ENCODE assay signal across 19 cellular contexts in genomic region chr21:42855143-42855936, GRCh38. TPM values are rescaled to one million over a fixed set of nuclear protein-coding genes. Genes with fewer than 3 reads are reported as not detected.
DNase-seq lines count a peak whose midpoint lies in the region; ATAC-seq and TF ChIP-seq lines count a peak whose summit lies in the region.
"Had no signal": no experiment of that assay in that cellular context is flagged by ENCODE, and none has a peak within 500 bp of the region (broad histone marks: within the 10 kb centered on the region; RNA-seq: fewer than 3 reads in every experiment).

No MANE protein-coding gene starts in this region.

- H3K4me3 Mint-ChIP-seq in stimulated activated naive B cell treated with anti-CD40 and anti-IgM and Interleukin-4, amounts not matched to agents 10 μg/mL and 1 μg/mL and 100 μg/mL, for 72 hours: no peak overlapping the region
- H3K4me3 Mint-ChIP-seq in activated CD8-positive, alpha-beta T cell treated with anti-CD3 and anti-CD28 coated beads for 36 hours: no peak overlapping the region
- H3K4me3 Mint-ChIP-seq: CD8-positive, alpha-beta T cell had no signal

- peak; percentile 67 for DNase-seq in DMS79 (lab: John Stamatoyannopoulos, UW)
- DNase-seq in RWPE1 (ENCODE audit: low spot score): no peak
- DNase-seq in left lung: peak; percentile 80 to 81
- DNase-seq in stimulated activated naive B cell treated with anti-CD40 and anti-IgM and Interleukin-4, amounts not matched to agents 10 μg/mL and 1 μg/mL and 100 μg/mL, for 72 hours: no peak
- no peak for DNase-seq in SHP77 treated with DMSO at 0.1 percent for 48 hours (lab: John Stamatoyannopoulos, UW)
- DNase-seq in activated CD8-positive, alpha-beta T cell treated with anti-CD3 and anti-CD28 coated beads for 36 hours: no peak
- DNase-seq: DMS53, KBM-7, NCI-H1105 treated with DMSO at 0.1 percent for 48 hours, NCI-H1694 treated with DMSO at 0.1 percent for 48 hours, NCI-H2227 treated with DMSO at 0.1 percent for 48 hours, NCI-H510A treated with DMSO at 0.1 percent for 48 hours, NCI-H774, OCI-M1, SIG-M5 had no signal

- CTCF ChIA-PET in RWPE1 (lab: Yijun Ruan, JAX): interaction anchor here (0.7 kb wide), 1 partner anchor 154 kb away, joined by 7 read pairs; no protein-coding TSS in a partner anchor
- CTCF ChIA-PET in activated CD8-positive, alpha-beta T cell treated with anti-CD3 and anti-CD28 coated beads for 36 hours (lab: Charles Lee): no interaction called here

- peaks cover 54 to 66% of the 10 kb centered on the region in 2 donors for H3K36me3 Mint-ChIP-seq in stimulated activated naive B cell treated with anti-CD40 and anti-IgM and Interleukin-4, amounts not matched to agents 10 μg/mL and 1 μg/mL and 100 μg/mL, for 72 hours
- peaks cover 49% of the 10 kb centered on the region for H3K36me3 Mint-ChIP-seq in activated CD8-positive, alpha-beta T cell treated with anti-CD3 and anti-CD28 coated beads for 36 hours (ENCODE audit: low read depth)

- H3K27ac ChIP-seq in RWPE1: 0 out of 2 replicates have a peak overlapping the region, but pooled peaks have one; percentile 4
- peak overlapping the region; percentile 13 to 41 for H3K27ac ChIP-seq in left lung
- H3K27ac ChIP-seq: A549 had no signal

- H3K4me1 Mint-ChIP-seq in stimulated activated naive B cell treated with anti-CD40 and anti-IgM and Interleukin-4, amounts not matched to agents 10 μg/mL and 1 μg/mL and 100 μg/mL, for 72 hours: peaks cover 4 to 20% of the 10 kb centered on the region in 2 donors
- peaks cover 5% of the 10 kb centered on the region for H3K4me1 Mint-ChIP-seq in activated CD8-positive, alpha-beta T cell treated with anti-CD3 and anti-CD28 coated beads for 36 hours (ENCODE audit: low read depth)

- H3K9me3 Mint-ChIP-seq in stimulated activated naive B cell treated with anti-CD40 and anti-IgM and Interleukin-4, amounts not matched to agents 10 μg/mL and 1 μg/mL and 100 μg/mL, for 72 hours: no peaks in the 10 kb centered on the region
- H3K9me3 Mint-ChIP-seq in activated CD8-positive, alpha-beta T cell treated with anti-CD3 and anti-CD28 coated beads for 36 hours: no peaks in the 10 kb centered on the region
- H3K9me3 Mint-ChIP-seq: CD8-positive, alpha-beta T cell had no signal

- ATAC-seq in left lung (peak; percentile 88), HG03378 (IDR thresholded peaks at IDR 0.05; ENCODE audit: unreplicated experiment) (no peak)
- ATAC-seq in stimulated activated naive B cell treated with anti-CD40 and anti-IgM and Interleukin-4, amounts not matched to agents 10 μg/mL and 1 μg/mL and 100 μg/mL, for 72 hours (replicated peaks): no peak
- ATAC-seq in activated CD8-positive, alpha-beta T cell treated with anti-CD3 and anti-CD28 coated beads for 36 hours: no peak
- ATAC-seq: A549; CD8-positive, alpha-beta T cell; SK-N-SH treated with all-trans-retinoic acid at 6 μM for 48 hours had no signal

- no peaks in the 10 kb centered on the region for H3K27me3 ChIP-seq in left lung

- peak overlapping the region; percentile 65 for H3K27ac Mint-ChIP-seq in stimulated activated naive B cell treated with anti-CD40 and anti-IgM and Interleukin-4, amounts not matched to agents 10 μg/mL and 1 μg/mL and 100 μg/mL, for 72 hours
- no peak overlapping the region for H3K27ac Mint-ChIP-seq in activated CD8-positive, alpha-beta T cell treated with anti-CD3 and anti-CD28 coated beads for 36 hours
- H3K27ac Mint-ChIP-seq: CD8-positive, alpha-beta T cell had no signal

- H3K36me3 ChIP-seq in left lung: peaks cover 0 to 99% of the 10 kb centered on the region in 2 donors

- intact Hi-C loops in left lung (cut with DNase I): no loop called here
- intact Hi-C loops in activated CD8-positive, alpha-beta T cell treated with anti-CD3 and anti-CD28 coated beads for 36 hours (cut with micrococcal nuclease): no loop called here

- H3K27me3 Mint-ChIP-seq in stimulated activated naive B cell treated with anti-CD40 and anti-IgM and Interleukin-4, amounts not matched to agents 10 μg/mL and 1 μg/mL and 100 μg/mL, for 72 hours: no peaks in the 10 kb centered on the region
- H3K27me3 Mint-ChIP-seq in activated CD8-positive, alpha-beta T cell treated with anti-CD3 and anti-CD28 coated beads for 36 hours: no peaks in the 10 kb centered on the region

- TF ChIP-seq CTCF in RWPE1 (conservative IDR thresholded peaks at IDR 0.05; ENCODE audit: low read depth) (no peak), left lung (IDR thresholded peaks at IDR 0.05) (no peak)
- no peak for TF ChIP-seq CTCF in activated CD8-positive, alpha-beta T cell treated with anti-CD3 and anti-CD28 coated beads for 36 hours (IDR thresholded peaks at IDR 0.05)

- H3K4me3 ChIP-seq in left lung: no peak overlapping the region
- H3K4me3 ChIP-seq: A549 had no signal

- H3K9me3 ChIP-seq in left lung: no peaks in the 10 kb centered on the region
- H3K9me3 ChIP-seq: A549 had no signal

- POLR2A ChIA-PET in RWPE1 (lab: Yijun Ruan, JAX; ENCODE audit: low non-redundant PET): no interaction called here
- POLR2A ChIA-PET in activated CD8-positive, alpha-beta T cell treated with anti-CD3 and anti-CD28 coated beads for 36 hours (lab: Charles Lee): interaction anchor here (0.8 to 1.0 kb wide), 2 partner anchors 8 to 14 kb away, joined by 3 to 5 read pairs; no protein-coding TSS in a partner anchor

- H3K4me1 ChIP-seq in left lung: no peaks in the 10 kb centered on the region
- H3K4me1 ChIP-seq: A549 had no signal

RNA-seq across cellular contexts. Expression of gene WDR4, which starts 24.0 kb away (rescaled TPM):
- 10 to 100 TPM; 14.6 to 30.7 TPM for total RNA-seq in left lung
- 10 to 100 TPM; 49.8 to 53.5 TPM for total RNA-seq in activated CD8-positive, alpha-beta T cell treated with anti-CD3 and anti-CD28 coated beads for 36 hours

RNA-seq across cellular contexts. Expression of gene NDUFV3, which starts 37.8 kb away (rescaled TPM):
- total RNA-seq in left lung: 10 to 100 TPM; 36.6 to 37.9 TPM
- total RNA-seq in activated CD8-positive, alpha-beta T cell treated with anti-CD3 and anti-CD28 coated beads for 36 hours: 10 to 100 TPM; 29.0 to 29.8 TPM

Comparison
In these comparisons a context has a peak if more than half of its experiments do, and no peak if none do; other contexts are left out.
1. DNase-seq: peak in DMS79 (single experiment) and left lung (2 of 2); none in RWPE1 (single experiment), stimulated activated naive B cell treated with anti-CD40 and anti-IgM and Interleukin-4, amounts not matched to agents 10 μg/mL and 1 μg/mL and 100 μg/mL, for 72 hours (single experiment), SHP77 treated with DMSO at 0.1 percent for 48 hours (single experiment) and activated CD8-positive, alpha-beta T cell treated with anti-CD3 and anti-CD28 coated beads for 36 hours (single experiment).